In the genomic region with DNA sequence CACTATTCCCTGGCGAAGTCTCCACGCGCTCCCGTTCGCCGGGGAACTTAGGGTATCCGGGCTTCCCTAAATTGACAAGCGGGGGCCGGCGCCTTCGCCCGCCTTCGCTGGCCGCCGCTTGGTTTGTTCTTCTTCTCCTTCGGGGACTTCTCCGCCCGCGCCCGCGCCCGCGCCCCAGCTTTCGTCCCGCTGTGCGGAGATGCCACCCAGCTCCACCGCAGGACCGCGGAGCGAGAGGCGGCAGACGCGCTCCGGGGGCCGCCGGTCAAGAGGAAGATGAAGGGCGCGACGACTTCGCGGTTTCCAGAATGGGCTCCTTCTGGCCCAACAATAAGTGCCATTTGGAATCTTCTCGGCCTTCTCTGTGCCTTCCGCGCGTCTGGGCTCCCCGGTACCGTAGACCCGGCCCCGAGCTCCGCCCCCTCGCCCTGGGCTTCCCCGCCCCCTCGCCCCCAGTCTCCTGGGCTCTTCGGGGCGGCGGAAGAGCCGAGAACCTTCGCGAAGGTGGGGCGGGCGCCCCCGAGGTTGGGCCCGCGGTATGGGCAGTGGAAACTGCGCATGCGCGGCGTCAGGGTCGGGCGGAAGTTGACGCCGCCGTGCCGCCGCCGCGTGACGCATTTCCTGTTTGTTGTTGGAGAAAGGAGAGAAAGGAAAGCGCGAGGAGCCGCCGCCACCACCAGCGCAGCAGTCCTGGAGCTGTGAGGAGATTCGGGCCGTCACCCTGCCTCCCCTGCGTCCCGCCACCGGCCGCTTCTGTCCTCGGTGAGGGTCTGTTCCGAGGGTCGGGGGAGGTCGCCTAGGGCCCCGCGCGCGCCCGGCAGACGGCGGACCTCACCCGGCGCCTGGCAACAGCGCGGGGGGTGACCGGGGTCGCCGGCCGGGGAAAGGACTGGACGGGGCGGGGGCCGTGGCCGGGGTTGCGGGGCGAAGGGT, we compare ENCODE assay signal across 8 cellular contexts. TPM values are rescaled to one million over a fixed set of nuclear protein-coding genes. Genes with fewer than 3 reads are reported as not detected.
DNase-seq lines count a peak whose midpoint lies in the region; ATAC-seq and TF ChIP-seq lines count a peak whose summit lies in the region.

A gene (plus strand): TSS at position 622 of the 933 bp plus-strand sequence. CDS start 21,569 bp downstream, outside the sequence.

- peak within 1 kb of the TSS; percentile 89 for H3K4ac ChIP-seq in IMR-90 (ENCODE audit: low read depth, low read length)

- no peaks in the 10 kb centered on the region for H3K9me2 ChIP-seq in OCI-LY7 (ENCODE audit: insufficient read depth, low read length)

- peaks cover 44% of the 10 kb centered on the region for H4K20me1 ChIP-seq in IMR-90 (ENCODE audit: insufficient read depth, low read length)
- peaks cover 19% of the 10 kb centered on the region for H4K20me1 ChIP-seq in OCI-LY7 (ENCODE audit: insufficient read depth, low read length)

- peak within 1 kb of the TSS; percentile 90 for H2AK9ac ChIP-seq in IMR-90 (replicated peaks; ENCODE audit: low read depth, low read length, poor library complexity)

- H3K36me3 ChIP-seq in IMR-90 (ENCODE audit: control insufficient read depth, insufficient read depth, low read length) (peaks cover 1% of the 10 kb centered on the region; the same call in 1 of the 2 replicates), OCI-LY7 (ENCODE audit: insufficient read depth, low read length) (peaks cover 25% of the 10 kb centered on the region)

- H2BK120ac ChIP-seq in IMR-90 (ENCODE audit: low read depth, low read length): peak within 1 kb of the TSS; percentile 32; the same call in 1 of the 2 replicates

- peak within 1 kb of the TSS; percentile 81 for H3K56ac ChIP-seq in IMR-90 (ENCODE audit: extremely low read depth, insufficient read depth, low read length)

- TF ChIP-seq RAD21 in IMR-90 (IDR thresholded peaks at IDR 0.05; ENCODE audit: low read length): no peak

- H4K91ac ChIP-seq in IMR-90 (ENCODE audit: insufficient read depth, low read depth, low read length): peak within 1 kb of the TSS; percentile 88

- peak within 1 kb of the TSS; percentile 86 for H4K5ac ChIP-seq in IMR-90 (ENCODE audit: low read depth, low read length)

- POLR2A ChIA-PET in IMR-90 (lab: Charles Lee; ENCODE audit: unreplicated experiment) (interaction anchor here (0.7 kb wide), 1 partner anchor 10 kb away, joined by 3 read pairs; no protein-coding TSS in a partner anchor), OCI-LY7 (lab: Charles Lee) (interaction anchor here (1.5 kb wide), 1 partner anchor 9 kb away, joined by 5 read pairs; no protein-coding TSS in a partner anchor)

- H3K9me3 ChIP-seq in IMR-90 (ENCODE audit: control insufficient read depth, insufficient read depth, low read length): no peaks in the 10 kb centered on the region
- no peaks in the 10 kb centered on the region for H3K9me3 ChIP-seq in OCI-LY7 (ENCODE audit: low read length)
- H3K9me3 ChIP-seq in mononuclear cell (ENCODE audit: low read depth, low read length): no peaks in the 10 kb centered on the region

- TF ChIP-seq CTCF in IMR-90 (conservative IDR thresholded peaks at IDR 0.05; ENCODE audit: low read depth, low read length): no peak
- no peak for TF ChIP-seq CTCF in OCI-LY7 (conservative IDR thresholded peaks at IDR 0.05; ENCODE audit: low read length)
- TF ChIP-seq CTCF in epithelial cell of esophagus (IDR thresholded peaks at IDR 0.05; ENCODE audit: insufficient read depth, low read depth, low read length, missing control alignments): no peak

- in situ Hi-C loops in IMR-90 (cut with MboI; ENCODE audit: low sequenced_read_pairs): no loop called here

- peak within 1 kb of the TSS; percentile 55 for H3K18ac ChIP-seq in IMR-90 (ENCODE audit: low read depth, low read length)

- peak within 1 kb of the TSS; percentile 94 for H3K14ac ChIP-seq in IMR-90 (replicated peaks; ENCODE audit: low read depth, low read length)

- H3K23ac ChIP-seq in IMR-90 (ENCODE audit: low read depth, low read length): peak within 1 kb of the TSS; percentile 86

- BruUV-seq in IMR-90 (replicated peaks; lab: Mats Ljungman, UMichigan): no TSS peak
- BruUV-seq in OCI-LY7 (replicated peaks; lab: Mats Ljungman, UMichigan): no TSS peak

- H2AFZ ChIP-seq in IMR-90 (replicated peaks; ENCODE audit: low read length, poor library complexity): peak within 1 kb of the TSS; percentile 95
- H2AFZ ChIP-seq in OCI-LY7 (ENCODE audit: low read length): peak within 1 kb of the TSS; percentile 73

- H3K4me2 ChIP-seq in IMR-90 (ENCODE audit: low read depth, low read length) (peak within 1 kb of the TSS; percentile 95), OCI-LY7 (ENCODE audit: low read length) (peak within 1 kb of the TSS; percentile 99)

- dilution Hi-C loops in IMR-90 (cut with HindIII; ENCODE audit: low sequenced_read_pairs, unreplicated experiment): no loop called here

- peak within 1 kb of the TSS; percentile 96 for H3K27ac ChIP-seq in IMR-90 (ENCODE audit: insufficient read depth, low read length)
- H3K27ac ChIP-seq in OCI-LY7 (ENCODE audit: low read depth, low read length, poor library complexity, severe bottlenecking): peak within 1 kb of the TSS; percentile 84

- peak; percentile 83 for DNase-seq in DMS 273 treated with DMSO at 0.1 percent for 48 hours (lab: John Stamatoyannopoulos, UW)
- DNase-seq in IMR-90: peak; percentile 90
- peak; percentile 95 for DNase-seq in OCI-LY7 (ENCODE audit: low spot score)
- DNase-seq in activated T-cell treated with anti-CD3 and anti-CD28 coated beads for 4 hours: peak; percentile 93
- peak; percentile 92 for DNase-seq in epithelial cell of esophagus (ENCODE audit: low read depth)
- peak; percentile 93 to 95 for DNase-seq in stimulated activated CD8-positive, alpha-beta memory T cell treated with anti-CD3 and anti-CD28 coated beads, Interleukin-2, amount 100 ng/mL, for 48 hours (ENCODE audit: low read depth in 2 of 2)

- H3K4me1 ChIP-seq in IMR-90 (ENCODE audit: control insufficient read depth, insufficient read depth, low read length) (peaks cover 10% of the 10 kb centered on the region), OCI-LY7 (ENCODE audit: insufficient read depth, low read length, poor library complexity, severe bottlenecking) (peaks cover 83% of the 10 kb centered on the region), mononuclear cell (ENCODE audit: insufficient read depth, low read length) (peaks cover 42% of the 10 kb centered on the region)

- peak within 1 kb of the TSS; percentile 67; the same call in 1 of the 2 replicates for H2AK5ac ChIP-seq in IMR-90 (ENCODE audit: low read depth, low read length)

- ATAC-seq in GM21528 (IDR thresholded peaks at IDR 0.05; ENCODE audit: low FRiP score, unreplicated experiment): peak; percentile 69
- ATAC-seq in IMR-90 (ENCODE audit: low read depth): peak; percentile 85

- H3K79me1 ChIP-seq in IMR-90 (ENCODE audit: low read depth in 1 of 2, low read length in 2 of 2): peaks cover 6 to 31% of the 10 kb centered on the region in 2 experiments; a peak in 3 of 4 replicates

- CTCF ChIA-PET in IMR-90 (lab: Yijun Ruan, JAX) (interaction anchor here (0.7 kb wide), 1 partner anchor 112 kb away, joined by 3 read pairs; no protein-coding TSS in a partner anchor), OCI-LY7 (lab: Charles Lee; ENCODE audit: unreplicated experiment) (interaction anchor here (0.6 kb wide), 1 partner anchor 25 kb away, joined by 3 read pairs; no protein-coding TSS in a partner anchor)

- H2BK20ac ChIP-seq in IMR-90 (ENCODE audit: low read depth, low read length): no peak within 1 kb of the TSS

- H3K9ac ChIP-seq in IMR-90 (ENCODE audit: low read depth, low read length): peak within 1 kb of the TSS; percentile 90

- TF ChIP-seq POLR2A in IMR-90 (IDR thresholded peaks at IDR 0.05; ENCODE audit: low read depth, low read length): peak; percentile 85

- peak within 1 kb of the TSS; percentile 75 for H2BK5ac ChIP-seq in IMR-90 (ENCODE audit: low read depth, low read length, poor library complexity, severe bottlenecking)

- intact Hi-C loops in IMR-90 (cut with micrococcal nuclease) (loop anchor here (1.0 to 10.0 kb wide), 2 partner anchors 26 to 382 kb away; no protein-coding TSS in a partner anchor), OCI-LY7 (cut with micrococcal nuclease; ENCODE audit: unreplicated experiment) (no loop called here)

- no peaks in the 10 kb centered on the region for H3K9me1 ChIP-seq in IMR-90 (ENCODE audit: insufficient read depth, low read length)

- H3K79me2 ChIP-seq in OCI-LY7 (ENCODE audit: insufficient read depth, low read depth, low read length): peaks cover 48% of the 10 kb centered on the region

- 3% methylated on average over 51 of the region's 114 CpGs; no CpG with 5 or more reads in 1 of the 2 experiments for WGBS in IMR-90 (ENCODE audit: extremely low coverage in 2 of 2, insufficient read length in 1 of 2), 2 experiments

- H4K8ac ChIP-seq in IMR-90 (ENCODE audit: low read depth in 2 of 2, low read length in 2 of 2): peak within 1 kb of the TSS; percentile 75 to 88

- no peaks in the 10 kb centered on the region for H3K27me3 ChIP-seq in IMR-90 (ENCODE audit: control insufficient read depth, insufficient read depth, low read length)
- no peaks in the 10 kb centered on the region for H3K27me3 ChIP-seq in mononuclear cell (ENCODE audit: insufficient read depth, low read length)

- H2BK15ac ChIP-seq in IMR-90 (ENCODE audit: low read depth, low read length): peak within 1 kb of the TSS; percentile 54; the same call in 1 of the 3 replicates

- H3K4me3 ChIP-seq in IMR-90 (ENCODE audit: insufficient read depth, low read depth, low read length): peak within 1 kb of the TSS; percentile 96
- peak within 1 kb of the TSS; percentile 76 for H3K4me3 ChIP-seq in OCI-LY7 (ENCODE audit: low read depth, low read length, poor library complexity, severe bottlenecking)
- peak within 1 kb of the TSS; percentile 78 for H3K4me3 ChIP-seq in epithelial cell of esophagus (ENCODE audit: low read length)
- H3K4me3 ChIP-seq in mononuclear cell (ENCODE audit: low read length): peak within 1 kb of the TSS; percentile 67

TF ChIP-seq in IMR-90, 13 proteins besides CTCF, POLR2A, EP300 and RAD21:
- TF ChIP-seq NFE2L2 (IDR thresholded peaks at IDR 0.05; ENCODE audit: low read depth, low read length) (no peak), MAZ (IDR thresholded peaks at IDR 0.05; ENCODE audit: borderline replicate concordance, low read depth, low read length) (peak; percentile 82; the same call in 1 of the 2 replicates)
- TF ChIP-seq, protein P1, sequence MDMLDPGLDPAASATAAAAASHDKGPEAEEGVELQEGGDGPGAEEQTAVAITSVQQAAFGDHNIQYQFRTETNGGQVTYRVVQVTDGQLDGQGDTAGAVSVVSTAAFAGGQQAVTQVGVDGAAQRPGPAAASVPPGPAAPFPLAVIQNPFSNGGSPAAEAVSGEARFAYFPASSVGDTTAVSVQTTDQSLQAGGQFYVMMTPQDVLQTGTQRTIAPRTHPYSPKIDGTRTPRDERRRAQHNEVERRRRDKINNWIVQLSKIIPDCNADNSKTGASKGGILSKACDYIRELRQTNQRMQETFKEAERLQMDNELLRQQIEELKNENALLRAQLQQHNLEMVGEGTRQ (IDR thresholded peaks at IDR 0.05; ENCODE audit: low read depth, low read length): 0 out of 2 replicates have a peak, but pooled peaks have one; percentile 12

RNA-seq across cellular contexts. Expression of the gene that starts here (rescaled TPM):
- total RNA-seq in IMR-90 (2012; rRNA removed): 93.4 and 155 TPM in 2 replicates
- polyA plus RNA-seq in IMR-90 (2012; rRNA removed): 127 and 165 TPM in 2 replicates
- polyA plus RNA-seq in IMR-90 (2012; cell fraction: cytosol; rRNA removed): 56.9 and 61.4 TPM in 2 replicates
- 52.2 and 98.8 TPM in 2 replicates for polyA plus RNA-seq in IMR-90 (2012; cell fraction: nucleus; rRNA removed; ENCODE audit: low replicate concordance)
- 56.4 and 69.3 TPM in 2 replicates for total RNA-seq in OCI-LY7 (2014; rRNA removed; shearing (Covaris generic))
- total RNA-seq in OCI-LY7 (2022): 65.9 and 66.4 TPM in 2 replicates
- total RNA-seq in mononuclear cell: 224 TPM

Comparison
In these comparisons a context has a peak if more than half of its experiments do, and no peak if none do; other contexts are left out.
1. Peak in every context shown above with its lines: DNase-seq, ATAC-seq, H3K4me3 ChIP-seq and H3K27ac ChIP-seq.